ENCODE assay signal across 1 cellular context in the genomic region with DNA sequence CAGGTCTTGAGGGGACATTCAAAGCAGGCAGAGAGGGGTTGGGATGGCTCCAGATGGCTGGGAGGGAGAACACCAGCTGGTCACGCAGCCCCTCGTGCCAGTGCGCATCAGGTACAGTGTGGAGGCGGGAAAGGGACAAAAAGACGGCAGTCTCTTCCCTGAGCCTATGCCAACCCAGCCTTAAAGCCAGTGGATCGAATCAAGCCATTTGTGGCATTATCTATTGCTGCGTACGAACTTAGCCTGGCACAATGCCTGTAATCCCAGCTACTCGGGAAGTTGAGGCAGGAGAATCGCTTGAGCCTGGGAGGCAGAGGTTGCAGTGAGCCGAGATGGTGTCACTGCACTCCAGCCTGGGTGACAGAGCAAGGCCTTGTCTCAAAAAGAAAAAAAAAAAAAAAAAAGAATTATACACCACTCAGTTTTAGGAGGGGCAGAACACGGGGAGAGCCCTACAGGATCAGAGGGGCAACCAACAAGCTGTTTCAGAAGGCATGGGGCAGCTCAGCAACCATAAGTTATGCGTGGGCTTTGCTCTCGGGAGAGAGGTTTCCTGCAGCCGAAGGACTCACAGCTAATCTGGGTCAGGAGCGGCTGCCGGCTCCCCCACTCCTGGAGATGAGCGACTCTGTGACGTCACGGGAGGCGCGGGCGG.
A peak's percentile ranks its signal among the peaks of the same experiment; 100 is the strongest.
TF ChIP-seq lines count a peak whose summit lies in the region.

No MANE protein-coding gene starts in this region.

TF ChIP-seq in K562, 482 proteins besides CTCF, POLR2A, EP300 and RAD21 (continued from another document and continues in another):
- TF ChIP-seq, protein P1, sequence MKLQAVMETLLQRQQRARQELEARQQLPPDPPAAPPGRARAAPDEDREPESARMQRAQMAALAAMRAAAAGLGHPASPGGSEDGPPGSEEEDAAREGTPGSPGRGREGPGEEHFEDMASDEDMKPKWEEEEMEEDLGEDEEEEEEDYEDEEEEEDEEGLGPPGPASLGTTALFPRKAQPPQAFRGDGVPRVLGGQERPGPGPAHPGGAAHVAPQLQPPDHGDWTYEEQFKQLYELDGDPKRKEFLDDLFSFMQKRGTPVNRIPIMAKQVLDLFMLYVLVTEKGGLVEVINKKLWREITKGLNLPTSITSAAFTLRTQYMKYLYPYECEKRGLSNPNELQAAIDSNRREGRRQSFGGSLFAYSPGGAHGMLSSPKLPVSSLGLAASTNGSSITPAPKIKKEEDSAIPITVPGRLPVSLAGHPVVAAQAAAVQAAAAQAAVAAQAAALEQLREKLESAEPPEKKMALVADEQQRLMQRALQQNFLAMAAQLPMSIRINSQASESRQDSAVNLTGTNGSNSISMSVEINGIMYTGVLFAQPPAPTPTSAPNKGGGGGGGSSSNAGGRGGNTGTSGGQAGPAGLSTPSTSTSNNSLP (IDR thresholded peaks at IDR 0.05; ENCODE audit: borderline replicate concordance, low read depth, low read length): no peak
- TF ChIP-seq RUNX1 (IDR thresholded peaks at IDR 0.05; ENCODE audit: low read depth) (no peak), RAD51 (IDR thresholded peaks at IDR 0.05; ENCODE audit: borderline replicate concordance, low read depth) (peak; percentile 8; the same call in 1 of the 2 replicates), HCFC1 (IDR thresholded peaks at IDR 0.05; ENCODE audit: low read depth, low read length) (no peak), SMARCE1 (IDR thresholded peaks at IDR 0.05) (peak; percentile 84), EGR1 (conservative IDR thresholded peaks at IDR 0.05) (peak; percentile 57), ZNF146 (CRISPR knock-in tag; IDR thresholded peaks at IDR 0.05; ENCODE audit: unreplicated experiment) (no peak), ZNF384 (IDR thresholded peaks at IDR 0.05; ENCODE audit: low read depth, low read length) (peak; percentile 85), ZNF282 (CRISPR knock-in tag; IDR thresholded peaks at IDR 0.05) (no peak), KLF10 (CRISPR knock-in tag; IDR thresholded peaks at IDR 0.05) (no peak), MAZ (CRISPR knock-in tag; conservative IDR thresholded peaks at IDR 0.05 in 1 of 2, IDR thresholded peaks at IDR 0.05 in 1 of 2) (no peak), ZNF41 (CRISPR knock-in tag; conservative IDR thresholded peaks at IDR 0.05) (no peak), EZH2 (IDR thresholded peaks at IDR 0.05; ENCODE audit: borderline replicate concordance, low read depth, low read length) (no peak), RBM39 (optimal IDR thresholded peaks at IDR 0.05; ENCODE audit: low read depth, low read length) (no peak), ZNF551 (CRISPR knock-in tag; IDR thresholded peaks at IDR 0.05) (no peak), CHCHD3 (CRISPR knock-in tag; IDR thresholded peaks at IDR 0.05) (no peak), PRDM10 (IDR thresholded peaks at IDR 0.05; ENCODE audit: partially characterized antibody) (peak; percentile 98), ZBTB7A (IDR thresholded peaks at IDR 0.05; ENCODE audit: borderline replicate concordance, control insufficient read depth, low read depth, low read length) (no peak), CHD1 (IDR thresholded peaks at IDR 0.05; ENCODE audit: low read length) (no peak), SP2 (IDR thresholded peaks at IDR 0.05; ENCODE audit: extremely low read depth, low read depth, low read length, poor library complexity, severe bottlenecking) (no peak), BRD4 (IDR thresholded peaks at IDR 0.05) (no peak; the same call in 1 of the 2 replicates), USF1 (CRISPR knock-in tag; IDR thresholded peaks at IDR 0.05) (peak; percentile 25; the same call in 1 of the 2 replicates), NCOA1 (IDR thresholded peaks at IDR 0.05; ENCODE audit: low read depth) (no peak), ZNF444 (CRISPR knock-in tag; IDR thresholded peaks at IDR 0.05) (no peak), POU5F1 (IDR thresholded peaks at IDR 0.05; ENCODE audit: borderline replicate concordance, low read depth, low read length, partially characterized antibody) (no peak), RB1 (IDR thresholded peaks at IDR 0.05; ENCODE audit: low read depth) (no peak), PRPF4 (IDR thresholded peaks at IDR 0.05; ENCODE audit: insufficient read depth, low read depth, low read length, poor library complexity, severe bottlenecking) (no peak), RBM25 (IDR thresholded peaks at IDR 0.05; ENCODE audit: low read depth, low read length, severe bottlenecking) (no peak), ZNF780A (CRISPR knock-in tag; IDR thresholded peaks at IDR 0.05) (no peak), PHF20 (IDR thresholded peaks at IDR 0.05; ENCODE audit: partially characterized antibody) (peak; percentile 83), KHSRP (IDR thresholded peaks at IDR 0.05) (peak; percentile 95), LCOR (CRISPR knock-in tag; IDR thresholded peaks at IDR 0.05) (no peak), TFAP4 (CRISPR knock-in tag; IDR thresholded peaks at IDR 0.05; ENCODE audit: borderline replicate concordance) (no peak), NRF1 (conservative IDR thresholded peaks at IDR 0.05 in 1 of 2, IDR thresholded peaks at IDR 0.05 in 1 of 2) (no peak), BDP1 (IDR thresholded peaks at IDR 0.05; ENCODE audit: insufficient read depth, insufficient read length) (no peak), FOXK2 (conservative IDR thresholded peaks at IDR 0.05 in 1 of 2, IDR thresholded peaks at IDR 0.05 in 1 of 2; ENCODE audit: low read depth in 2 of 2) (peak in 1 of 2 experiments; percentile 87; a peak in 2 of 4 replicates), PHF8 (IDR thresholded peaks at IDR 0.05; ENCODE audit: borderline replicate concordance, low read length) (no peak), HLTF (IDR thresholded peaks at IDR 0.05) (peak; percentile 34; the same call in 1 of the 2 replicates), HDGF (IDR thresholded peaks at IDR 0.05) (peak; percentile 93; the same call in 1 of the 2 replicates), CREB1 (IDR thresholded peaks at IDR 0.05) (peak; percentile 91), CREB1 (CRISPR knock-in tag; IDR thresholded peaks at IDR 0.05) (peak; percentile 97), PTRF (tag; IDR thresholded peaks at IDR 0.05) (no peak), YY1 (IDR thresholded peaks at IDR 0.05; ENCODE audit: borderline replicate concordance in 1 of 3, control insufficient read depth in 1 of 3, extremely low read depth in 1 of 3, insufficient read depth in 3 of 3, insufficient read length in 1 of 3, insufficient replicate concordance in 2 of 3, low read depth in 1 of 3, low read length in 2 of 3) (no peak), ZBTB8A (IDR thresholded peaks at IDR 0.05; ENCODE audit: partially characterized antibody) (no peak), MIER1 (IDR thresholded peaks at IDR 0.05; ENCODE audit: low read depth) (0 out of 2 replicates have a peak, but pooled peaks have one; percentile 28), ZBTB5 (IDR thresholded peaks at IDR 0.05) (no peak)
- TF ChIP-seq, protein P2, sequence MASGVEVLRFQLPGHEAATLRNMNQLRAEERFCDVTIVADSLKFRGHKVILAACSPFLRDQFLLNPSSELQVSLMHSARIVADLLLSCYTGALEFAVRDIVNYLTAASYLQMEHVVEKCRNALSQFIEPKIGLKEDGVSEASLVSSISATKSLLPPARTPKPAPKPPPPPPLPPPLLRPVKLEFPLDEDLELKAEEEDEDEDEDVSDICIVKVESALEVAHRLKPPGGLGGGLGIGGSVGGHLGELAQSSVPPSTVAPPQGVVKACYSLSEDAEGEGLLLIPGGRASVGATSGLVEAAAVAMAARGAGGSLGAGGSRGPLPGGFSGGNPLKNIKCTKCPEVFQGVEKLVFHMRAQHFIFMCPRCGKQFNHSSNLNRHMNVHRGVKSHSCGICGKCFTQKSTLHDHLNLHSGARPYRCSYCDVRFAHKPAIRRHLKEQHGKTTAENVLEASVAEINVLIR (CRISPR knock-in tag; IDR thresholded peaks at IDR 0.05): peak; percentile 94
- TF ChIP-seq, protein P3, sequence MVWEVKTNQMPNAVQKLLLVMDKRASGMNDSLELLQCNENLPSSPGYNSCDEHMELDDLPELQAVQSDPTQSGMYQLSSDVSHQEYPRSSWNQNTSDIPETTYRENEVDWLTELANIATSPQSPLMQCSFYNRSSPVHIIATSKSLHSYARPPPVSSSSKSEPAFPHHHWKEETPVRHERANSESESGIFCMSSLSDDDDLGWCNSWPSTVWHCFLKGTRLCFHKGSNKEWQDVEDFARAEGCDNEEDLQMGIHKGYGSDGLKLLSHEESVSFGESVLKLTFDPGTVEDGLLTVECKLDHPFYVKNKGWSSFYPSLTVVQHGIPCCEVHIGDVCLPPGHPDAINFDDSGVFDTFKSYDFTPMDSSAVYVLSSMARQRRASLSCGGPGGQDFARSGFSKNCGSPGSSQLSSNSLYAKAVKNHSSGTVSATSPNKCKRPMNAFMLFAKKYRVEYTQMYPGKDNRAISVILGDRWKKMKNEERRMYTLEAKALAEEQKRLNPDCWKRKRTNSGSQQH (CRISPR knock-in tag; IDR thresholded peaks at IDR 0.05): 0 out of 2 replicates have a peak, but pooled peaks have one; percentile 11
- TF ChIP-seq, protein P4, sequence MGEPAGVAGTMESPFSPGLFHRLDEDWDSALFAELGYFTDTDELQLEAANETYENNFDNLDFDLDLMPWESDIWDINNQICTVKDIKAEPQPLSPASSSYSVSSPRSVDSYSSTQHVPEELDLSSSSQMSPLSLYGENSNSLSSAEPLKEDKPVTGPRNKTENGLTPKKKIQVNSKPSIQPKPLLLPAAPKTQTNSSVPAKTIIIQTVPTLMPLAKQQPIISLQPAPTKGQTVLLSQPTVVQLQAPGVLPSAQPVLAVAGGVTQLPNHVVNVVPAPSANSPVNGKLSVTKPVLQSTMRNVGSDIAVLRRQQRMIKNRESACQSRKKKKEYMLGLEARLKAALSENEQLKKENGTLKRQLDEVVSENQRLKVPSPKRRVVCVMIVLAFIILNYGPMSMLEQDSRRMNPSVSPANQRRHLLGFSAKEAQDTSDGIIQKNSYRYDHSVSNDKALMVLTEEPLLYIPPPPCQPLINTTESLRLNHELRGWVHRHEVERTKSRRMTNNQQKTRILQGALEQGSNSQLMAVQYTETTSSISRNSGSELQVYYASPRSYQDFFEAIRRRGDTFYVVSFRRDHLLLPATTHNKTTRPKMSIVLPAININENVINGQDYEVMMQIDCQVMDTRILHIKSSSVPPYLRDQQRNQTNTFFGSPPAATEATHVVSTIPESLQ (CRISPR knock-in tag; IDR thresholded peaks at IDR 0.05): no peak; the same call in 1 of the 2 replicates
